Comparison of ENCODE assay signal across 32 cellular contexts in genomic region chr20:34942301-34942700, GRCh38.
"Had no signal": no experiment of that assay in that cellular context is flagged by ENCODE, and none has a peak within 500 bp of the region (broad histone marks: within the 10 kb centered on the region; RNA-seq: fewer than 3 reads in every experiment).

No MANE protein-coding gene starts in this region.

- H3K27ac Mint-ChIP-seq: activated B cell treated with CpG ODN at 0.5 μM for 24 hours; activated CD4-positive, alpha-beta memory T cell treated with anti-CD3 and anti-CD28 coated beads, Interleukin-2, amount 10 ng/mL, durations not matched to agents 7 days and 5 days; activated naive CD8-positive, alpha-beta T cell treated with anti-CD3 and anti-CD28 coated beads for 36 hours; activated T-cell treated with anti-CD3 and anti-CD28 coated beads, Interleukin-2, amount 50 U/mL, for 72 hours; activated T-helper 17 cell treated with anti-CD3 and anti-CD28 coated beads, Interleukin-2, amount 50 U/mL, for 72 hours had no signal

- H3K27me3 ChIP-seq: brain microvascular endothelial cell, Peyer's patch had no signal

- H3K27ac ChIP-seq: brain microvascular endothelial cell, KMS-11, Peyer's patch, VCaP had no signal

- H3K4me1 Mint-ChIP-seq: activated CD4-positive, alpha-beta memory T cell treated with anti-CD3 and anti-CD28 coated beads, Interleukin-2, amount 10 ng/mL, durations not matched to agents 7 days and 5 days; activated T-helper 17 cell treated with anti-CD3 and anti-CD28 coated beads, Interleukin-2, amount 50 U/mL, for 72 hours had no signal

- DNase-seq: activated B cell treated with CpG ODN at 0.5 μM for 24 hours; activated CD4-positive, alpha-beta memory T cell treated with anti-CD3 and anti-CD28 coated beads, Interleukin-2, amount 10 ng/mL, durations not matched to agents 7 days and 5 days; activated CD4-positive, alpha-beta T cell treated with anti-CD3 and anti-CD28 coated beads for 4 hours; activated CD4-positive, CD25-positive, alpha-beta regulatory T cell treated with anti-CD3 and anti-CD28 coated beads, Interleukin-2, amount 50 U/mL, for 72 hours; activated effector memory CD4-positive, alpha-beta T cell treated with anti-CD3 and anti-CD28 coated beads, Interleukin-2, amount 50 U/mL, for 16 hours; activated naive CD4-positive, alpha-beta T cell; activated naive CD4-positive, alpha-beta T cell treated with anti-CD3 and anti-CD28 coated beads, Interleukin-2, amount 50 U/mL, for 16 hours; activated naive CD8-positive, alpha-beta T cell treated with anti-CD3 and anti-CD28 coated beads for 36 hours; activated T-cell treated with anti-CD3 and anti-CD28 coated beads, Interleukin-2, amount 50 U/mL, for 1 hour; activated T-cell treated with anti-CD3 and anti-CD28 coated beads, Interleukin-2, amount 50 U/mL, for 72 hours; amniotic stem cell; aorta; brain microvascular endothelial cell; MM.1S; MV-4-11; NCI-H1092; NCI-H1436 treated with DMSO at 0.1 percent for 48 hours; NCI-H1694 treated with DMSO at 0.1 percent for 48 hours; NCI-H2029; NCI-H345; NCI-H524 treated with DMSO at 0.1 percent for 48 hours; Peyer's patch; RPMI8226; SIG-M5; SW 1271; T-helper 1 cell; T-helper 2 cell; T-helper 9 cell had no signal

- H3K27me3 Mint-ChIP-seq: activated B cell treated with CpG ODN at 0.5 μM for 24 hours; activated CD4-positive, alpha-beta memory T cell treated with anti-CD3 and anti-CD28 coated beads, Interleukin-2, amount 10 ng/mL, durations not matched to agents 7 days and 5 days; activated naive CD8-positive, alpha-beta T cell treated with anti-CD3 and anti-CD28 coated beads for 36 hours; activated T-helper 17 cell treated with anti-CD3 and anti-CD28 coated beads, Interleukin-2, amount 50 U/mL, for 72 hours had no signal

- H3K9me3 Mint-ChIP-seq: activated B cell treated with CpG ODN at 0.5 μM for 24 hours; activated CD4-positive, alpha-beta memory T cell treated with anti-CD3 and anti-CD28 coated beads, Interleukin-2, amount 10 ng/mL, durations not matched to agents 7 days and 5 days; activated naive CD8-positive, alpha-beta T cell treated with anti-CD3 and anti-CD28 coated beads for 36 hours; activated T-cell treated with anti-CD3 and anti-CD28 coated beads, Interleukin-2, amount 50 U/mL, for 72 hours; activated T-helper 17 cell treated with anti-CD3 and anti-CD28 coated beads, Interleukin-2, amount 50 U/mL, for 72 hours had no signal

- H3K4me3 ChIP-seq: Peyer's patch had no signal

- H3K4me2 ChIP-seq: KMS-11 had no signal

- H3K4me3 Mint-ChIP-seq: activated B cell treated with CpG ODN at 0.5 μM for 24 hours; activated CD4-positive, alpha-beta memory T cell treated with anti-CD3 and anti-CD28 coated beads, Interleukin-2, amount 10 ng/mL, durations not matched to agents 7 days and 5 days; activated naive CD8-positive, alpha-beta T cell treated with anti-CD3 and anti-CD28 coated beads for 36 hours; activated T-cell treated with anti-CD3 and anti-CD28 coated beads, Interleukin-2, amount 50 U/mL, for 72 hours; activated T-helper 17 cell treated with anti-CD3 and anti-CD28 coated beads, Interleukin-2, amount 50 U/mL, for 72 hours had no signal

- ATAC-seq: activated T-cell treated with anti-CD3 and anti-CD28 coated beads, Interleukin-2, amount 50 U/mL, for 72 hours; activated T-helper 17 cell treated with anti-CD3 and anti-CD28 coated beads, Interleukin-2, amount 50 U/mL, for 72 hours; Right ventricle myocardium inferior had no signal

- H3K9me3 ChIP-seq: Peyer's patch had no signal
